Comparison of ENCODE assay signal across 8 cellular contexts in genomic region chr9:37784640-37785483, GRCh38. TPM values are rescaled to one million over a fixed set of nuclear protein-coding genes. Genes with fewer than 3 reads are reported as not detected.
DNase-seq lines count a peak whose midpoint lies in the region; TF ChIP-seq lines count a peak whose summit lies in the region.

TSS of gene EXOSC3 (minus strand) at chr9:37785064. CDS start at chr9:37785044, 20 bp downstream.

- no peaks in the 10 kb centered on the region for H3K9me3 Mint-ChIP-seq in activated T-helper 2 cell treated with anti-CD3 and anti-CD28 coated beads, Interferon-gamma antibody, Interleukin-2, Interleukin-4, amounts not matched to agents 10 μg/mL and 5 μg/mL and 100 μg/mL, durations not matched to agents 14 hours and 24 hours and 36 hours
- no peaks in the 10 kb centered on the region for H3K9me3 Mint-ChIP-seq in nephron progenitor cell

- peak within 1 kb of the TSS; percentile 94 for H3K9ac ChIP-seq in GM23248

- no peaks in the 10 kb centered on the region for H4K20me1 ChIP-seq in GM23248 (ENCODE audit: insufficient read depth)

- H3F3A ChIP-seq in GM23248 (ENCODE audit: insufficient read depth), result peaks cover 1% of the 10 kb centered on the region; the same call in 1 of the 2 replicates

- TF ChIP-seq EP300 in stomach (IDR thresholded peaks at IDR 0.05), result no peak

- peak within 1 kb of the TSS; percentile 99 for H2AFZ ChIP-seq in GM23248

- H3K36me3 Mint-ChIP-seq in activated T-helper 2 cell treated with anti-CD3 and anti-CD28 coated beads, Interferon-gamma antibody, Interleukin-2, Interleukin-4, amounts not matched to agents 10 μg/mL and 5 μg/mL and 100 μg/mL, durations not matched to agents 14 hours and 24 hours and 36 hours (ENCODE audit: low read depth), result peaks cover 44% of the 10 kb centered on the region
- H3K36me3 Mint-ChIP-seq in nephron progenitor cell (ENCODE audit: low read depth), result peaks cover 33% of the 10 kb centered on the region

- no peaks in the 10 kb centered on the region for H3K9me2 ChIP-seq in GM23248 (ENCODE audit: insufficient read depth)

- H3K27ac Mint-ChIP-seq in activated T-helper 2 cell treated with anti-CD3 and anti-CD28 coated beads, Interferon-gamma antibody, Interleukin-2, Interleukin-4, amounts not matched to agents 10 μg/mL and 5 μg/mL and 100 μg/mL, durations not matched to agents 14 hours and 24 hours and 36 hours, result peak within 1 kb of the TSS; percentile 96
- peak within 1 kb of the TSS; percentile 93 for H3K27ac Mint-ChIP-seq in nephron progenitor cell

- H3K36me3 ChIP-seq in GM23248 (ENCODE audit: low read depth), result peaks cover 26% of the 10 kb centered on the region
- peaks cover 25 to 39% (median 38%) of the 10 kb centered on the region in 4 donors for H3K36me3 ChIP-seq in stomach

- no peaks in the 10 kb centered on the region for H3K27me3 Mint-ChIP-seq in activated T-helper 2 cell treated with anti-CD3 and anti-CD28 coated beads, Interferon-gamma antibody, Interleukin-2, Interleukin-4, amounts not matched to agents 10 μg/mL and 5 μg/mL and 100 μg/mL, durations not matched to agents 14 hours and 24 hours and 36 hours (ENCODE audit: low read depth)
- H3K27me3 Mint-ChIP-seq in nephron progenitor cell (ENCODE audit: low read depth, poor library complexity), result peaks cover 14% of the 10 kb centered on the region

- H3K79me2 ChIP-seq in GM23248 (ENCODE audit: insufficient read depth), result peaks cover 59% of the 10 kb centered on the region

- in situ Hi-C loops in GM23248 (cut with MboI), result no loop called here

- peaks cover 29% of the 10 kb centered on the region for H3K4me1 Mint-ChIP-seq in activated T-helper 2 cell treated with anti-CD3 and anti-CD28 coated beads, Interferon-gamma antibody, Interleukin-2, Interleukin-4, amounts not matched to agents 10 μg/mL and 5 μg/mL and 100 μg/mL, durations not matched to agents 14 hours and 24 hours and 36 hours (ENCODE audit: low read depth)
- peaks cover 38% of the 10 kb centered on the region for H3K4me1 Mint-ChIP-seq in nephron progenitor cell

- peak; percentile 92 for DNase-seq in EL
- DNase-seq in GM23248, result peak; percentile 99
- DNase-seq in LHCN-M2 (ENCODE audit: low read depth), result peak; percentile 89
- peak; percentile 86 for DNase-seq in RWPE1 (ENCODE audit: low spot score)
- DNase-seq in activated T-helper 2 cell treated with anti-CD3 and anti-CD28 coated beads, Interferon-gamma antibody, Interleukin-2, Interleukin-4, amounts not matched to agents 10 μg/mL and 5 μg/mL and 100 μg/mL, durations not matched to agents 14 hours and 24 hours and 36 hours (ENCODE audit: low spot score), result peak; percentile 85
- DNase-seq in fibroblast of the aortic adventitia (ENCODE audit: low read depth), result peak; percentile 86
- peak; percentile 88 for DNase-seq in nephron progenitor cell
- peak; percentile 89 for DNase-seq in stomach

- intact Hi-C loops in activated T-helper 2 cell treated with anti-CD3 and anti-CD28 coated beads, Interferon-gamma antibody, Interleukin-2, Interleukin-4, amounts not matched to agents 10 μg/mL and 5 μg/mL and 100 μg/mL, durations not matched to agents 14 hours and 24 hours and 36 hours (cut with micrococcal nuclease), result loop anchor here (1.0 to 10.0 kb wide), 3 partner anchors 15 to 320 kb away; partner anchors contain the start of genes DCAF10, TRMT10B and ZBTB5
- intact Hi-C loops in stomach (cut with DNase I; ENCODE audit: low total_unique reads), result no loop called here

- H3K27me3 ChIP-seq in GM23248 (replicated peaks; ENCODE audit: insufficient read depth) (no peaks in the 10 kb centered on the region), stomach (peaks cover 0 to 10% (median 0%) of the 10 kb centered on the region in 3 donors)

- TF ChIP-seq CTCF in RWPE1 (conservative IDR thresholded peaks at IDR 0.05; ENCODE audit: low read depth), result no peak
- TF ChIP-seq CTCF in fibroblast of the aortic adventitia (IDR thresholded peaks at IDR 0.05; ENCODE audit: insufficient read depth, low read length), result no peak
- TF ChIP-seq CTCF in nephron progenitor cell (IDR thresholded peaks at IDR 0.05), result no peak
- TF ChIP-seq CTCF in stomach (IDR thresholded peaks at IDR 0.05), result no peak

- CTCF ChIA-PET in RWPE1 (lab: Yijun Ruan, JAX), result interaction anchor here (0.5 kb wide), 1 partner anchor 1365 kb away, joined by 4 read pairs; no protein-coding TSS in a partner anchor

- POLR2A ChIA-PET in RWPE1 (lab: Yijun Ruan, JAX; ENCODE audit: low non-redundant PET), result interaction anchor here (0.6 to 0.9 kb wide), 3 partner anchors 11 to 15 kb away, joined by 3 read pairs; no protein-coding TSS in a partner anchor

- H3K4me3 ChIP-seq in GM23248 (peak within 1 kb of the TSS; percentile 99), fibroblast of the aortic adventitia (ENCODE audit: low read depth, low read length) (peak within 1 kb of the TSS; percentile 94), stomach (peak within 1 kb of the TSS; percentile 74 to 100 (median 94))

- H3K4me2 ChIP-seq in GM23248 (ENCODE audit: unreplicated experiment), result peak within 1 kb of the TSS; percentile 100

- no peaks in the 10 kb centered on the region for H3K9me3 ChIP-seq in GM23248 (ENCODE audit: low read depth)
- H3K9me3 ChIP-seq in stomach, result no peaks in the 10 kb centered on the region

- H3K4me3 Mint-ChIP-seq in activated T-helper 2 cell treated with anti-CD3 and anti-CD28 coated beads, Interferon-gamma antibody, Interleukin-2, Interleukin-4, amounts not matched to agents 10 μg/mL and 5 μg/mL and 100 μg/mL, durations not matched to agents 14 hours and 24 hours and 36 hours (ENCODE audit: low read depth), result peak within 1 kb of the TSS; percentile 98
- H3K4me3 Mint-ChIP-seq in nephron progenitor cell, result peak within 1 kb of the TSS; percentile 99

- peak within 1 kb of the TSS; percentile 71 for H3K27ac ChIP-seq in GM23248
- H3K27ac ChIP-seq in RWPE1, result peak within 1 kb of the TSS; percentile 80
- H3K27ac ChIP-seq in stomach, result peak within 1 kb of the TSS; percentile 81 to 89 (median 86)

- peak in 1 of 4 donors; percentile 41 for TF ChIP-seq POLR2A in stomach (IDR thresholded peaks at IDR 0.05)

- WGBS in GM23248 (ENCODE audit: low coverage in 1 of 2, low lambda C conversion rate in 2 of 2, missing lambda C conversion rate in 2 of 2), 2 experiments, result 1 to 2% methylated on average over 65 to 73 of the region's 73 CpGs
- WGBS in stomach, 5 donors, result 0 to 1% (median 1%) methylated on average over 55 to 73 of the region's 73 CpGs

- H3K4me1 ChIP-seq in GM23248 (ENCODE audit: insufficient read depth) (peaks cover 11% of the 10 kb centered on the region), stomach (peaks cover 12 to 36% (median 32%) of the 10 kb centered on the region in 4 donors)

RNA-seq across cellular contexts. Expression of gene EXOSC3, which starts in this region (rescaled TPM):
- total RNA-seq in GM23248 (2014; rRNA removed; shearing (Covaris generic)), result 30.1 and 38.8 TPM in 2 replicates
- polyA plus RNA-seq in GM23248 (2016; fragmentation: Nextera tagmentation; extraction: Ambion mirVana) (59.0 and 61.5 TPM in 2 replicates), stomach (10 to 100 TPM; 23.3 to 28.5 (median 27.2) TPM)
- total RNA-seq in LHCN-M2 (2014; rRNA removed) (49.3 and 52.8 TPM in 2 replicates), fibroblast of the aortic adventitia (ENCODE audit: low replicate concordance) (92.3 and 109 TPM in 2 replicates), stomach (100 to 1,000 TPM in 1 of 5 donors, 10 to 100 TPM in 3, 1 to 10 TPM in 1; 7.6 to 190 (median 22.9) TPM)
- polyA plus RNA-seq in LHCN-M2 (2012), result 29.8 TPM
- 85.8 and 86.3 TPM in 2 replicates for total RNA-seq in activated T-helper 2 cell treated with anti-CD3 and anti-CD28 coated beads, Interferon-gamma antibody, Interleukin-2, Interleukin-4, amounts not matched to agents 10 μg/mL and 5 μg/mL and 100 μg/mL, durations not matched to agents 14 hours and 24 hours and 36 hours

Comparison
In these comparisons a context has a peak if more than half of its experiments do, and no peak if none do; other contexts are left out.
1. Peak in every context shown above with its lines: DNase-seq, H3K4me3 ChIP-seq and H3K27ac ChIP-seq.